ENCODE assay signal across 9 cellular contexts in genomic region chr14:77158175-77158908, GRCh38. TPM values are rescaled to one million over a fixed set of nuclear protein-coding genes. Genes with fewer than 3 reads are reported as not detected.
DNase-seq lines count a peak whose midpoint lies in the region; ATAC-seq, FAIRE-seq and TF ChIP-seq lines count a peak whose summit lies in the region.
"Had no signal": no experiment of that assay in that cellular context is flagged by ENCODE, and none has a peak within 500 bp of the region (broad histone marks: within the 10 kb centered on the region; RNA-seq: fewer than 3 reads in every experiment).

No MANE protein-coding gene starts in this region.

- no peak overlapping the region for H3K4me3 Mint-ChIP-seq in activated T-cell treated with anti-CD3 and anti-CD28 coated beads, Interleukin-2, amount 50 U/mL, for 72 hours
- H3K4me3 Mint-ChIP-seq: activated B cell treated with CpG ODN at 0.5 μM for 24 hours had no signal

- H3K9me3 ChIP-seq in BE2C (no peaks in the 10 kb centered on the region), lung (ENCODE audit: control insufficient read depth in 2 of 2, insufficient read depth in 1 of 2, low read length in 1 of 2) (peaks cover 0 to 5% of the 10 kb centered on the region in 2 donors), MM.1S (replicated peaks; ENCODE audit: insufficient read depth, low read length) (no peaks in the 10 kb centered on the region)

- H3K27me3 ChIP-seq in BE2C (no peaks in the 10 kb centered on the region), bronchial epithelial cell (ENCODE audit: control insufficient read depth, insufficient read depth, low read length) (peaks cover 4% of the 10 kb centered on the region), lung (ENCODE audit: control insufficient read depth, insufficient read depth) (no peaks in the 10 kb centered on the region), MM.1S (replicated peaks; ENCODE audit: insufficient read depth, low read length) (no peaks in the 10 kb centered on the region)

- peaks cover 13% of the 10 kb centered on the region for H3K4me1 ChIP-seq in BE2C
- peaks cover 0 to 3% of the 10 kb centered on the region in 2 donors for H3K4me1 ChIP-seq in lung (ENCODE audit: control insufficient read depth in 2 of 2, insufficient read depth in 2 of 2, low read length in 2 of 2)
- no peaks in the 10 kb centered on the region for H3K4me1 ChIP-seq in MM.1S (ENCODE audit: low read length)

- H3K27ac Mint-ChIP-seq in activated T-cell treated with anti-CD3 and anti-CD28 coated beads, Interleukin-2, amount 50 U/mL, for 72 hours = no peak overlapping the region
- H3K27ac Mint-ChIP-seq: activated B cell treated with CpG ODN at 0.5 μM for 24 hours had no signal

- H3K27me3 Mint-ChIP-seq in activated T-cell treated with anti-CD3 and anti-CD28 coated beads, Interleukin-2, amount 50 U/mL, for 72 hours (ENCODE audit: low read depth) = peaks cover 59% of the 10 kb centered on the region

- no peaks in the 10 kb centered on the region for H3K9me2 ChIP-seq in MM.1S (replicated peaks; ENCODE audit: insufficient read depth, low read length)

- H3K27ac ChIP-seq in lung (ENCODE audit: low read depth in 1 of 2, low read length in 1 of 2) = no peak overlapping the region
- H3K27ac ChIP-seq in MM.1S (ENCODE audit: low read length) = no peak overlapping the region

- peak; percentile 21; the same call in 1 of the 2 replicates for TF ChIP-seq CTCF in BE2C (IDR thresholded peaks at IDR 0.05; ENCODE audit: low read depth, low read length)
- no peak for TF ChIP-seq CTCF in bronchial epithelial cell (IDR thresholded peaks at IDR 0.05; ENCODE audit: insufficient read depth, low read length, severe bottlenecking)
- TF ChIP-seq CTCF in lung (IDR thresholded peaks at IDR 0.05; ENCODE audit: control extremely low read depth, extremely low read depth) = no peak
- no peak for TF ChIP-seq CTCF in MM.1S (IDR thresholded peaks at IDR 0.05; ENCODE audit: low read length)

- no peak overlapping the region for H3K4me2 ChIP-seq in MM.1S (ENCODE audit: low read depth, low read length)

- DNase-seq in BE2C = peak; percentile 93
- DNase-seq in NCI-H1417 treated with DMSO at 0.1 percent for 48 hours (lab: John Stamatoyannopoulos, UW) = peak; percentile 86
- DNase-seq in bronchial epithelial cell (ENCODE audit: low read depth) = peak; percentile 44
- DNase-seq in lung (ENCODE audit: low spot score) = no peak
- no peak for DNase-seq in HUDEP-2 (lab: John Stamatoyannopoulos, UW; ENCODE audit: unreplicated experiment in 76 of 76)
- no peak for DNase-seq in MM.1S
- no peak for DNase-seq in activated T-cell treated with anti-CD3 and anti-CD28 coated beads, Interleukin-2, amount 50 U/mL, for 72 hours
- DNase-seq: activated B cell treated with CpG ODN at 0.5 μM for 24 hours had no signal

- H3K4me1 Mint-ChIP-seq in activated T-cell treated with anti-CD3 and anti-CD28 coated beads, Interleukin-2, amount 50 U/mL, for 72 hours (ENCODE audit: low read depth) = no peaks in the 10 kb centered on the region
- H3K4me1 Mint-ChIP-seq: activated B cell treated with CpG ODN at 0.5 μM for 24 hours had no signal

- no peaks in the 10 kb centered on the region for H3K36me3 Mint-ChIP-seq in activated T-cell treated with anti-CD3 and anti-CD28 coated beads, Interleukin-2, amount 50 U/mL, for 72 hours (ENCODE audit: insufficient read depth in 2 of 2)

- H4K20me1 ChIP-seq in MM.1S (ENCODE audit: insufficient read depth, low read length) = no peaks in the 10 kb centered on the region

- no peaks in the 10 kb centered on the region for H3K9me3 Mint-ChIP-seq in activated T-cell treated with anti-CD3 and anti-CD28 coated beads, Interleukin-2, amount 50 U/mL, for 72 hours

- no peak overlapping the region for H2AFZ ChIP-seq in MM.1S (ENCODE audit: low read length)

- no peaks in the 10 kb centered on the region for H3F3A ChIP-seq in MM.1S (ENCODE audit: insufficient read depth, low read length)

- FAIRE-seq in bronchial epithelial cell (lab: Jason Lieb, UNC) = peak; percentile 92

- H3K79me2 ChIP-seq in MM.1S (ENCODE audit: low read length) = no peaks in the 10 kb centered on the region

- H3K4me3 ChIP-seq in BE2C (ENCODE audit: low read depth, low read length) = no peak overlapping the region
- H3K4me3 ChIP-seq in bronchial epithelial cell (ENCODE audit: low read depth, low read length) = no peak overlapping the region
- H3K4me3 ChIP-seq in lung = no peak overlapping the region
- no peak overlapping the region for H3K4me3 ChIP-seq in MM.1S (ENCODE audit: low read length)

- H3K9ac ChIP-seq in MM.1S (ENCODE audit: low read length) = no peak overlapping the region

- no peaks in the 10 kb centered on the region for H3K36me3 ChIP-seq in BE2C
- H3K36me3 ChIP-seq in bronchial epithelial cell (ENCODE audit: control insufficient read depth, insufficient read depth, low read length) = no peaks in the 10 kb centered on the region
- H3K36me3 ChIP-seq in lung (ENCODE audit: control insufficient read depth in 2 of 2, insufficient read depth in 2 of 2, low read length in 2 of 2) = no peaks in the 10 kb centered on the region
- H3K36me3 ChIP-seq in MM.1S (replicated peaks; ENCODE audit: insufficient read depth, low read length) = no peaks in the 10 kb centered on the region

- ATAC-seq in lung (ENCODE audit: insufficient read depth, low FRiP score) = peak; percentile 34
- ATAC-seq in activated T-cell treated with anti-CD3 and anti-CD28 coated beads, Interleukin-2, amount 50 U/mL, for 72 hours (replicated peaks in 1 of 2) = no peak
- ATAC-seq in HG02571 (IDR thresholded peaks at IDR 0.05; ENCODE audit: unreplicated experiment) = no peak

- 13 to 19% methylated on average over 19 of the region's 19 CpGs for WGBS in lung, 2 donors

RNA-seq across cellular contexts. Expression of gene ZDHHC22, which starts 16.8 kb away (rescaled TPM):
- 4.3 TPM for polyA plus RNA-seq in BE2C (2012; ENCODE audit: insufficient read depth, insufficient read length, low read depth)
- total RNA-seq in bronchial epithelial cell = not detected in 2 replicates
- not detected for total RNA-seq in lung
- under 1 TPM in 1 of 2 donors, not detected in 1; 0.02 TPM for polyA plus RNA-seq in lung
- total RNA-seq in activated T-cell treated with anti-CD3 and anti-CD28 coated beads, Interleukin-2, amount 50 U/mL, for 72 hours = not detected
- total RNA-seq: activated B cell treated with CpG ODN at 0.5 μM for 24 hours had no signal

RNA-seq across cellular contexts. Expression of gene TMEM63C, which starts 23.3 kb away (rescaled TPM):
- 7.2 TPM for polyA plus RNA-seq in BE2C (2012; ENCODE audit: insufficient read depth, insufficient read length, low read depth)
- total RNA-seq in bronchial epithelial cell = 0.79 and 4.5 TPM in 2 replicates
- total RNA-seq in lung = 1 to 10 TPM in 1 of 2 donors, under 1 TPM in 1; 0.48 to 1.2 TPM
- polyA plus RNA-seq in lung = under 1 TPM; 0.20 to 0.41 TPM
- 1 to 10 TPM; 1.9 to 2.1 TPM for total RNA-seq in activated T-cell treated with anti-CD3 and anti-CD28 coated beads, Interleukin-2, amount 50 U/mL, for 72 hours

Comparison
In these comparisons a context has a peak if more than half of its experiments do, and no peak if none do; other contexts are left out.
1. DNase-seq: peak in BE2C (single experiment), NCI-H1417 treated with DMSO at 0.1 percent for 48 hours (single experiment) and bronchial epithelial cell (single experiment); none in lung (single experiment), HUDEP-2 (0 of 76), MM.1S (single experiment) and activated T-cell treated with anti-CD3 and anti-CD28 coated beads, Interleukin-2, amount 50 U/mL, for 72 hours (0 of 2).